Comparison of ENCODE assay signal across 8 cellular contexts in the genomic region with DNA sequence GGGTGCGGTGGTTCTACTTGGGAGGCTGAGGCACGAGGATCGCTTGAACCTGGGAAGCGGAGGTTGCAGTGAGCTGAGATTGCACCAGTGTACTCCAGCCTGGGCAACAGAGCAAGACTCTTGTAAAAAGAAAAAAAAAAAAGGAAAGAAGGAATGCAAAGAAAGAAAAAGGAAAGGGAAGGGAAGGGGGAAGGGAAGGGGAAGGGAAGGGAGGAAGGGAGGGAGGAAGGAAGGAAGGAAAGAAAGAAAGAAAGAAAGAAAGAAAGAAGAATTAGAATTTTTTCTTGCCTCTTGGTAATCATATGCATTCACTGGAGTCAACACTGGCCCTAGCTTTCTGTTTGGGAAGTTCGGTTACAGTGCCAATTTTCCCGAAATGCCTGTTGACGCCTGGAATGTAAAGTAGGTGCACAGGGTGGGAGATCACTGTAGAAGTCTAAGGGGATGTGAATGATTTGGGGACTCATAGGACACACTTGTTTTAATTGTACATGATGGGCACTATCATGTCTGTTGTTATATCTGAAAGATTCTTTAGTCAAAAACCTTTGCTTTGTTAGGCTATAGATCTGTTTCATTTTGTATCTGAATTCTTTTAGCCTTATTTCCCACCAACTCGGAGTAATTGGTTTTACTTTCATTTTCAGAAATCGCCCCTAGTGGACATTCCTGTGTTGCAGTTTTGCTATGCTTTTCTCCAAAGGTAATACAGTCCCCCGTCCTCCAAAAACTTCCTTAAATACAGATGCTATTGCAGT. TPM values are rescaled to one million over a fixed set of nuclear protein-coding genes. Genes with fewer than 3 reads are reported as not detected.
A peak's percentile ranks its signal among the peaks of the same experiment; 100 is the strongest.
DNase-seq lines count a peak whose midpoint lies in the region; ATAC-seq, FAIRE-seq and TF ChIP-seq lines count a peak whose summit lies in the region.

No MANE protein-coding gene starts in this region.

- H3K36me3 ChIP-seq in MM.1S (replicated peaks; ENCODE audit: insufficient read depth, low read length): no peaks in the 10 kb centered on the region
- H3K36me3 ChIP-seq in bronchial epithelial cell (ENCODE audit: control insufficient read depth, insufficient read depth, low read length): no peaks in the 10 kb centered on the region
- peaks cover 0 to 2% of the 10 kb centered on the region in 2 experiments for H3K36me3 ChIP-seq in keratinocyte (ENCODE audit: control insufficient read depth in 2 of 2, extremely low read depth in 1 of 2, insufficient read depth in 2 of 2, low read length in 2 of 2)
- peaks cover 3 to 83% (median 17%) of the 10 kb centered on the region in 6 donors for H3K36me3 ChIP-seq in spleen

- H3K27me3 ChIP-seq in MM.1S (replicated peaks; ENCODE audit: insufficient read depth, low read length): no peaks in the 10 kb centered on the region
- no peaks in the 10 kb centered on the region for H3K27me3 ChIP-seq in bronchial epithelial cell (ENCODE audit: control insufficient read depth, insufficient read depth, low read length)
- H3K27me3 ChIP-seq in keratinocyte (ENCODE audit: control insufficient read depth, extremely low read depth, insufficient read depth, low read length): no peaks in the 10 kb centered on the region
- no peaks in the 10 kb centered on the region for H3K27me3 ChIP-seq in spleen (replicated peaks in 1 of 7)

- no peaks in the 10 kb centered on the region for H3K9me2 ChIP-seq in MM.1S (replicated peaks; ENCODE audit: insufficient read depth, low read length)

- H3K4me3 ChIP-seq in A549 (peak overlapping the region; percentile 48), GM12864 (ENCODE audit: low read depth, low read length) (peak overlapping the region; percentile 13; the same call in 1 of the 2 replicates), MM.1S (ENCODE audit: low read length) (peak overlapping the region; percentile 63), bronchial epithelial cell (ENCODE audit: low read depth, low read length) (peak overlapping the region; percentile 28), keratinocyte (ENCODE audit: control insufficient read depth in 2 of 3, extremely low read depth in 1 of 3, insufficient read depth in 2 of 3, low read depth in 1 of 3, low read length in 3 of 3) (peak overlapping the region; percentile 5 to 82 (median 67)), spleen (peak overlapping the region in 7 of 8 donors; percentile 18 to 68 (median 35))

- H3K4me1 ChIP-seq in A549 (no peaks in the 10 kb centered on the region), MM.1S (ENCODE audit: low read length) (peaks cover 9% of the 10 kb centered on the region; the same call in 1 of the 2 replicates), keratinocyte (ENCODE audit: control insufficient read depth, extremely low read depth, insufficient read depth, low read length) (no peaks in the 10 kb centered on the region), spleen (peaks cover 6 to 70% (median 31%) of the 10 kb centered on the region in 6 donors)

- peak overlapping the region; percentile 34; the same call in 1 of the 2 replicates for H3K9ac ChIP-seq in MM.1S (ENCODE audit: low read length)
- peak overlapping the region; percentile 63 for H3K9ac ChIP-seq in keratinocyte (ENCODE audit: control insufficient read depth, extremely low read depth, insufficient read depth, low read length)

- H3K27ac ChIP-seq in A549: peak overlapping the region; percentile 58 to 82; a peak in 5 of 6 replicates
- no peak overlapping the region for H3K27ac ChIP-seq in MM.1S (ENCODE audit: low read length)
- H3K27ac ChIP-seq in keratinocyte (ENCODE audit: control insufficient read depth, insufficient read depth, low read length): peak overlapping the region; percentile 33
- H3K27ac ChIP-seq in spleen: peak overlapping the region; percentile 77 to 89 (median 88)

- WGBS in A549 (ENCODE audit: missing lambda C conversion rate): 39% methylated on average over 10 of the region's 10 CpGs
- WGBS in spleen, 5 donors: 42 to 48% (median 43%) methylated on average over 10 of the region's 10 CpGs

- TF ChIP-seq POLR2A in A549 (IDR thresholded peaks at IDR 0.05; ENCODE audit: low read length): no peak
- no peak for TF ChIP-seq POLR2A in spleen (IDR thresholded peaks at IDR 0.05)

- H2AFZ ChIP-seq in MM.1S (ENCODE audit: low read length) (peak overlapping the region; percentile 90), keratinocyte (ENCODE audit: control insufficient read depth, low read length) (peak overlapping the region; percentile 98)

- intact Hi-C loops in spleen (cut with DNase I; ENCODE audit: low total_unique reads): no loop called here

- peak in 1 of 2 experiments; percentile 15; a peak in 2 of 5 replicates for TF ChIP-seq RAD21 in A549 (conservative IDR thresholded peaks at IDR 0.05 in 1 of 2, IDR thresholded peaks at IDR 0.05 in 1 of 2)

- FAIRE-seq in A549 (lab: Jason Lieb, UNC): no peak
- FAIRE-seq in bronchial epithelial cell (lab: Jason Lieb, UNC): no peak
- no peak for FAIRE-seq in keratinocyte (lab: Jason Lieb, UNC)

- no peaks in the 10 kb centered on the region for H4K20me1 ChIP-seq in MM.1S (ENCODE audit: insufficient read depth, low read length)
- no peaks in the 10 kb centered on the region for H4K20me1 ChIP-seq in keratinocyte (ENCODE audit: control insufficient read depth, extremely low read depth, insufficient read depth, low read length)

- H3K79me2 ChIP-seq in MM.1S (ENCODE audit: low read length) (no peaks in the 10 kb centered on the region), keratinocyte (ENCODE audit: control insufficient read depth, insufficient read depth, low read length) (no peaks in the 10 kb centered on the region)

- H3K9me3 ChIP-seq in A549: no peaks in the 10 kb centered on the region
- no peaks in the 10 kb centered on the region for H3K9me3 ChIP-seq in MM.1S (replicated peaks; ENCODE audit: insufficient read depth, low read length)
- no peaks in the 10 kb centered on the region for H3K9me3 ChIP-seq in keratinocyte (ENCODE audit: control insufficient read depth, low read depth, low read length)
- H3K9me3 ChIP-seq in spleen: no peaks in the 10 kb centered on the region

- dilution Hi-C loops in keratinocyte (cut with MboI; ENCODE audit: extremely low pct_ligation_motif_present, low sequenced_read_pairs): no loop called here

- CTCF ChIA-PET in A549 (lab: Yijun Ruan, JAX): interaction anchor here (0.6 to 2.1 kb wide), 11 partner anchors 9 to 85 kb away, joined by 3 to 9 read pairs (median 4); no protein-coding TSS in a partner anchor

- peak; percentile 40 to 46 for DNase-seq in A549 (ENCODE audit: low read depth in 1 of 2, low spot score in 1 of 2)
- DNase-seq in GM12864 (ENCODE audit: low read depth): no peak
- peak; percentile 87 for DNase-seq in MM.1S
- DNase-seq in SW480 (ENCODE audit: low spot score): peak; percentile 68
- peak; percentile 63 for DNase-seq in bronchial epithelial cell (ENCODE audit: low read depth)
- DNase-seq in keratinocyte (ENCODE audit: low read depth, low spot score): no peak
- DNase-seq in spleen: no peak

- no peak for TF ChIP-seq EP300 in A549 (IDR thresholded peaks at IDR 0.05)

- ATAC-seq in A549: peak; percentile 78 to 89
- ATAC-seq in HG02678 (IDR thresholded peaks at IDR 0.05; ENCODE audit: unreplicated experiment): no peak

- TF ChIP-seq CTCF in A549 (IDR thresholded peaks at IDR 0.05): peak; percentile 48
- peak; percentile 71 for TF ChIP-seq CTCF in GM12864 (IDR thresholded peaks at IDR 0.05; ENCODE audit: low read depth, low read length, missing control alignments)
- TF ChIP-seq CTCF in MM.1S (IDR thresholded peaks at IDR 0.05; ENCODE audit: low read length): peak; percentile 95
- peak; percentile 60 for TF ChIP-seq CTCF in bronchial epithelial cell (IDR thresholded peaks at IDR 0.05; ENCODE audit: insufficient read depth, low read length, severe bottlenecking)
- TF ChIP-seq CTCF in keratinocyte (optimal IDR thresholded peaks at IDR 0.05 in 1 of 3, IDR thresholded peaks at IDR 0.05 in 1 of 3, conservative IDR thresholded peaks at IDR 0.05 in 1 of 3; ENCODE audit: extremely low read depth in 1 of 3, insufficient read depth in 2 of 3, low read length in 3 of 3): peak in 2 of 3 experiments; percentile 54 to 73
- TF ChIP-seq CTCF in spleen (IDR thresholded peaks at IDR 0.05 in 8 of 11, conservative IDR thresholded peaks at IDR 0.05 in 3 of 11): peak; percentile 58 to 88 (median 81)

- H3K4me2 ChIP-seq in A549: peak overlapping the region; percentile 72
- H3K4me2 ChIP-seq in MM.1S (ENCODE audit: low read depth, low read length): peak overlapping the region; percentile 83
- peak overlapping the region; percentile 98 for H3K4me2 ChIP-seq in keratinocyte (ENCODE audit: control insufficient read depth, extremely low read depth, insufficient read depth, low read depth, low read length)

- H3F3A ChIP-seq in MM.1S (ENCODE audit: insufficient read depth, low read length): peaks cover 10% of the 10 kb centered on the region

- no peaks in the 10 kb centered on the region for H3K9me1 ChIP-seq in keratinocyte (ENCODE audit: control insufficient read depth, extremely low read depth, insufficient read depth, low read length)

- POLR2A ChIA-PET in A549 (lab: Yijun Ruan, JAX): interaction anchor here (0.7 kb wide), 1 partner anchor 60 kb away, joined by 3 read pairs; a partner anchor contains a TSS

RNA-seq across cellular contexts. Expression of a gene that starts 59.8 kb away (rescaled TPM):
- polyA plus RNA-seq in A549 (2011; rRNA removed) (15.0 and 21.5 TPM in 2 replicates), A549 (2017; fragmentation: RNase III; extraction: RNeasy Plus Mini Kit Qiagen cat#74134 plus additional on column Dnase treatment) (9.7 to 10.7 TPM (median 9.9 TPM) in 3 replicates), keratinocyte (21.4 to 38.1 TPM (median 25.7 TPM) in 3 replicates), spleen (10 to 100 TPM; 14.8 to 18.1 (median 15.5) TPM)
- polyA plus RNA-seq in A549 (2012; cell fraction: cytosol; rRNA removed): 2.9 TPM in 2 replicates
- 2.3 and 3.8 TPM in 2 replicates for polyA plus RNA-seq in A549 (2012; cell fraction: nucleus; rRNA removed)
- polyA minus RNA-seq in A549 (2011; rRNA and poly(A)+ RNA removed): 6.3 and 9.0 TPM in 2 replicates
- total RNA-seq in bronchial epithelial cell (54.7 and 60.8 TPM in 2 replicates), spleen (10 to 100 TPM; 45.1 to 57.6 (median 52.6) TPM)
- 200 TPM for polyA plus RNA-seq in keratinocyte (2011; ENCODE audit: low read depth)
- polyA plus RNA-seq in keratinocyte (2011; cell fraction: cytosol; rRNA removed): 13.4 and 26.8 TPM in 2 replicates
- polyA plus RNA-seq in keratinocyte (2011; cell fraction: nucleus; rRNA removed): 35.8 and 50.7 TPM in 2 replicates
- 17.9 and 22.3 TPM in 2 replicates for polyA plus RNA-seq in keratinocyte (2012; ENCODE audit: low replicate concordance)
- 3.2 to 53.6 TPM (median 23.2 TPM) in 3 replicates for polyA minus RNA-seq in keratinocyte
- 24.2 TPM for polyA minus RNA-seq in keratinocyte (2011; cell fraction: cytosol; rRNA and poly(A)+ RNA removed)
- 24.9 and 49.7 TPM in 2 replicates for polyA minus RNA-seq in keratinocyte (2011; cell fraction: nucleus; rRNA and poly(A)+ RNA removed)

Comparison
In these comparisons a context has a peak if more than half of its experiments do, and no peak if none do; other contexts are left out.
1. DNase-seq: peak in A549 (2 of 2), MM.1S (single experiment), SW480 (single experiment) and bronchial epithelial cell (single experiment); none in GM12864 (single experiment), keratinocyte (single experiment) and spleen (single experiment).
2. H3K4me3 ChIP-seq: peak in every context shown above with its lines; median percentile 67 in keratinocyte; 63 in MM.1S; 48 in A549; 35 in spleen; 28 in bronchial epithelial cell; 13 in GM12864.
3. Peak in every context shown above with its lines, with median percentiles within 50 percentile points of each other: H3K4me2 ChIP-seq and CTCF ChIP-seq.